In genomic region chr10:68666280-68666760, GRCh38 we compare ENCODE assay signal across 1 cellular context.
TF ChIP-seq lines count a peak whose summit lies in the region.

No MANE protein-coding gene starts in this region.

TF ChIP-seq in IMR-90, 13 proteins besides CTCF, POLR2A, EP300 and RAD21 (continued from another document):
- TF ChIP-seq USF2 (IDR thresholded peaks at IDR 0.05; ENCODE audit: low read depth, low read length): peak; percentile 33; the same call in 1 of the 2 replicates
